Comparison of ENCODE assay signal across 2 cellular contexts in the genomic region with DNA sequence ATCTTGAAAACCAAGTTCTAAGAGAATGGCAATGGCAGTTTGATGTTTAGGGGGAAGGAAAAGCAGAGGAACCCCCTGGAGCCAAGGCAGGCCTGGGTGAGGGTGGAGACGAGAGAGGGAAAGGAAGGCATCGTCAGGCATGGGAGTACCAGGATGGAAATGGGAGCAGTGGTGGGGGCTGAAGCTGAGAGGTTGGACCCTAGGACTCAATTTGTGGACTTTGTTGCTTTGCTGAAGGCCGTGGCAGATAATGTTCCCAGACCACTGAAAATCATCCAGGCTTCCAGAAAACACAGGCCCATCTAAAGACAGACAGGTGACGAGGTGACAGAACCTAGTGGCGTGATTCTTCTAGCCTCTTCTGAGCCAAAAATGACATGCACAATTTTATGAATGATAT.
TF ChIP-seq lines count a peak whose summit lies in the region.

No MANE protein-coding gene starts in this region.

TF ChIP-seq in A549, 52 proteins besides CTCF, POLR2A, EP300 and RAD21 (continued from another document):
- TF ChIP-seq HEYL (CRISPR knock-in tag; IDR thresholded peaks at IDR 0.05), result no peak
- TF ChIP-seq PHF8 (IDR thresholded peaks at IDR 0.05; ENCODE audit: borderline replicate concordance, low read depth), result no peak
- TF ChIP-seq E2F6 (IDR thresholded peaks at IDR 0.05; ENCODE audit: borderline replicate concordance, low read depth), result no peak
- TF ChIP-seq RFX5 (IDR thresholded peaks at IDR 0.05), result no peak
- TF ChIP-seq TFCP2L1 (CRISPR knock-in tag; IDR thresholded peaks at IDR 0.05), result no peak

TF ChIP-seq in IMR-90, 13 proteins besides CTCF, POLR2A, EP300 and RAD21:
- TF ChIP-seq USF2 (IDR thresholded peaks at IDR 0.05; ENCODE audit: low read depth, low read length), result no peak
- no peak for TF ChIP-seq NFE2L2 (IDR thresholded peaks at IDR 0.05; ENCODE audit: low read depth, low read length)
TF ChIP-seq in IMR-90: peak in this region for 0.
